Comparison of ENCODE assay signal across 13 cellular contexts in the genomic region with DNA sequence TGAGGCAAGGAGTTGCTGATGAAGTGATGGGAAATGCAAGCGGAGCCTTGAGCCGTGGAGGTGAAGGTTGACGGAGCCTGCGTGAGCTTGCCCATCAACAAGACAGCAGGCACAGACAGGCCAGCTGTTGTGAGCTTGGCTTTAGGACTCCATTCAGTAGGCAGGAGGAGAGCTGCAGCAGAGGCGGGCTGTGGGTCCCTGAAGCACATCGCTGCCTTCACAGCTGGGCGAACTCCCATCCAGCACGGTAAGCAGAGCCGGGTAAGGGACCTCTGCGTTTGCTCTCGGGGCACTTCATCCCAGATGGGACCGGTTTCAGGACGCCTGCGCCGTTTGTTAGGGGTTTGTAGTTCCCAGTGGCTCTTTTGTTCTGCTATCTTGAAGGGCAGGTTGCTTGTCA. TPM values are rescaled to one million over a fixed set of nuclear protein-coding genes. Genes with fewer than 3 reads are reported as not detected.
DNase-seq lines count a peak whose midpoint lies in the region; TF ChIP-seq lines count a peak whose summit lies in the region.
"Had no signal": no experiment of that assay in that cellular context is flagged by ENCODE, and none has a peak within 500 bp of the region (broad histone marks: within the 10 kb centered on the region; RNA-seq: fewer than 3 reads in every experiment).

No MANE protein-coding gene starts in this region.

- no peaks in the 10 kb centered on the region for H3K9me2 ChIP-seq in DOHH2 (replicated peaks; ENCODE audit: control insufficient read depth, low read length)

- H3K36me3 ChIP-seq in DOHH2 (ENCODE audit: control insufficient read depth, low read length) (no peaks in the 10 kb centered on the region), neural progenitor cell (no peaks in the 10 kb centered on the region)

- H3K4me3 Mint-ChIP-seq in chondrocyte (ENCODE audit: unreplicated experiment) (peak overlapping the region; percentile 38), neural progenitor cell (peak overlapping the region; percentile 77)
- H3K4me3 Mint-ChIP-seq in activated T-helper 1 cell treated with anti-CD3 and anti-CD28 coated beads, Interleukin-12 subunit alpha, Interleukin-12 subunit beta, Interleukin-2, Interleukin-4 antibody, amounts not matched to agents 30 ng/mL and 10 ng/mL and 1 ng/mL, durations not matched to agents 14 hours and 24 hours and 36 hours = no peak overlapping the region

- H3K27ac Mint-ChIP-seq in chondrocyte (ENCODE audit: unreplicated experiment) (no peak overlapping the region), neural progenitor cell (peak overlapping the region; percentile 28)
- no peak overlapping the region for H3K27ac Mint-ChIP-seq in activated T-helper 1 cell treated with anti-CD3 and anti-CD28 coated beads, Interleukin-12 subunit alpha, Interleukin-12 subunit beta, Interleukin-2, Interleukin-4 antibody, amounts not matched to agents 30 ng/mL and 10 ng/mL and 1 ng/mL, durations not matched to agents 14 hours and 24 hours and 36 hours

- H3K79me2 ChIP-seq in DOHH2 (ENCODE audit: control insufficient read depth, low read length) (no peaks in the 10 kb centered on the region), neural progenitor cell (ENCODE audit: low read depth) (peaks cover 5% of the 10 kb centered on the region)

- H4K20me1 ChIP-seq in DOHH2 (ENCODE audit: control insufficient read depth, insufficient read depth, low read depth, low read length) (no peaks in the 10 kb centered on the region), neural progenitor cell (ENCODE audit: low read depth) (no peaks in the 10 kb centered on the region)

- peak; percentile 75 for DNase-seq in NCI-H2227 (lab: John Stamatoyannopoulos, UW; ENCODE audit: unreplicated experiment)
- no peak for DNase-seq in chondrocyte (ENCODE audit: low spot score)
- DNase-seq in neural progenitor cell (ENCODE audit: low spot score) = peak; percentile 73
- DNase-seq in ACHN = no peak
- no peak for DNase-seq in stimulated activated CD4-positive, alpha-beta T cell treated with anti-CD3 and anti-CD28 coated beads, Interleukin-4, amount 100 ng/mL, for 24 hours
- no peak for DNase-seq in dermis blood vessel endothelial cell
- DNase-seq in activated T-helper 1 cell treated with anti-CD3 and anti-CD28 coated beads, Interleukin-12 subunit alpha, Interleukin-12 subunit beta, Interleukin-2, Interleukin-4 antibody, amounts not matched to agents 30 ng/mL and 10 ng/mL and 1 ng/mL, durations not matched to agents 14 hours and 24 hours and 36 hours (ENCODE audit: low spot score) = no peak
- DNase-seq: activated CD4-positive, alpha-beta T cell treated with anti-CD3 and anti-CD28 coated beads, Interleukin-2, amount 50 U/mL, for 4 hours; amniotic stem cell; COR-L47; stimulated activated naive CD4-positive, alpha-beta T cell treated with Interleukin-2 at 50 U/mL for 16 hours had no signal

- H2AFZ ChIP-seq in neural progenitor cell (replicated peaks) = no peak overlapping the region

- TF ChIP-seq CTCF in DOHH2 (IDR thresholded peaks at IDR 0.05; ENCODE audit: low read depth, low read length, poor library complexity, severe bottlenecking) (no peak), chondrocyte (IDR thresholded peaks at IDR 0.05) (no peak), neural progenitor cell (IDR thresholded peaks at IDR 0.05) (no peak)

- H3K4me1 Mint-ChIP-seq in chondrocyte (ENCODE audit: low read depth) (peaks cover 29% of the 10 kb centered on the region), neural progenitor cell (peaks cover 36% of the 10 kb centered on the region)
- no peaks in the 10 kb centered on the region for H3K4me1 Mint-ChIP-seq in activated T-helper 1 cell treated with anti-CD3 and anti-CD28 coated beads, Interleukin-12 subunit alpha, Interleukin-12 subunit beta, Interleukin-2, Interleukin-4 antibody, amounts not matched to agents 30 ng/mL and 10 ng/mL and 1 ng/mL, durations not matched to agents 14 hours and 24 hours and 36 hours (ENCODE audit: low read depth)

- in situ Hi-C loops in ACHN (cut with HindIII; ENCODE audit: low pct_ligation_motif_present, low pct_unique_long_range_greater_than_20kb, low sequenced_read_pairs) = no loop called here

- H3K9me3 Mint-ChIP-seq in chondrocyte (ENCODE audit: low read depth) (peaks cover 10% of the 10 kb centered on the region), neural progenitor cell (no peaks in the 10 kb centered on the region)
- no peaks in the 10 kb centered on the region for H3K9me3 Mint-ChIP-seq in activated T-helper 1 cell treated with anti-CD3 and anti-CD28 coated beads, Interleukin-12 subunit alpha, Interleukin-12 subunit beta, Interleukin-2, Interleukin-4 antibody, amounts not matched to agents 30 ng/mL and 10 ng/mL and 1 ng/mL, durations not matched to agents 14 hours and 24 hours and 36 hours

- no peaks in the 10 kb centered on the region for H3K36me3 Mint-ChIP-seq in chondrocyte (ENCODE audit: low read depth)
- peaks cover 6% of the 10 kb centered on the region for H3K36me3 Mint-ChIP-seq in neural progenitor cell
- no peaks in the 10 kb centered on the region for H3K36me3 Mint-ChIP-seq in activated T-helper 1 cell treated with anti-CD3 and anti-CD28 coated beads, Interleukin-12 subunit alpha, Interleukin-12 subunit beta, Interleukin-2, Interleukin-4 antibody, amounts not matched to agents 30 ng/mL and 10 ng/mL and 1 ng/mL, durations not matched to agents 14 hours and 24 hours and 36 hours (ENCODE audit: low read depth)

- H3K4me3 ChIP-seq in DOHH2 (ENCODE audit: low read length) = peak overlapping the region; percentile 38
- no peak overlapping the region for H3K4me3 ChIP-seq in neural progenitor cell
- H3K4me3 ChIP-seq: SK-N-MC had no signal

- H3K27me3 Mint-ChIP-seq in chondrocyte (ENCODE audit: low read depth) (no peaks in the 10 kb centered on the region), neural progenitor cell (ENCODE audit: insufficient read depth, low read depth) (peaks cover 6% of the 10 kb centered on the region)
- H3K27me3 Mint-ChIP-seq in activated T-helper 1 cell treated with anti-CD3 and anti-CD28 coated beads, Interleukin-12 subunit alpha, Interleukin-12 subunit beta, Interleukin-2, Interleukin-4 antibody, amounts not matched to agents 30 ng/mL and 10 ng/mL and 1 ng/mL, durations not matched to agents 14 hours and 24 hours and 36 hours (ENCODE audit: insufficient read depth) = peaks cover 7% of the 10 kb centered on the region

- H3K4me1 ChIP-seq in DOHH2 (ENCODE audit: control insufficient read depth, low read length) = peaks cover 12% of the 10 kb centered on the region
- H3K4me1 ChIP-seq in neural progenitor cell = no peaks in the 10 kb centered on the region

- intact Hi-C loops in activated T-helper 1 cell treated with anti-CD3 and anti-CD28 coated beads, Interleukin-12 subunit alpha, Interleukin-12 subunit beta, Interleukin-2, Interleukin-4 antibody, amounts not matched to agents 30 ng/mL and 10 ng/mL and 1 ng/mL, durations not matched to agents 14 hours and 24 hours and 36 hours (cut with micrococcal nuclease) = no loop called here

- no peaks in the 10 kb centered on the region for H3K9me3 ChIP-seq in DOHH2 (ENCODE audit: control insufficient read depth, insufficient read depth, low read length)
- H3K9me3 ChIP-seq in neural progenitor cell (ENCODE audit: low read depth) = no peaks in the 10 kb centered on the region

- H3K27me3 ChIP-seq in DOHH2 (ENCODE audit: control insufficient read depth, low read length) (peaks cover 14% of the 10 kb centered on the region), neural progenitor cell (no peaks in the 10 kb centered on the region)

- H3F3A ChIP-seq in DOHH2 (ENCODE audit: control insufficient read depth, insufficient read depth) (no peaks in the 10 kb centered on the region), neural progenitor cell (ENCODE audit: low read depth) (peaks cover 3% of the 10 kb centered on the region)

- H3K9ac ChIP-seq in neural progenitor cell = no peak overlapping the region

- H3K27ac ChIP-seq in DOHH2 (ENCODE audit: low read depth, low read length) (no peak overlapping the region), neural progenitor cell (peak overlapping the region; percentile 53)
- H3K27ac ChIP-seq: SK-N-MC had no signal

- H3K4me2 ChIP-seq in DOHH2 (ENCODE audit: low read length) (peak overlapping the region; percentile 60), neural progenitor cell (peak overlapping the region; percentile 47)

RNA-seq across cellular contexts. Expression of gene CLDN34, which starts 54.8 kb away (rescaled TPM):
- total RNA-seq in chondrocyte (not detected in 3 replicates), neural progenitor cell (ENCODE audit: low replicate concordance) (0.37 TPM in 1 of 2 replicates, not detected in the other), dermis blood vessel endothelial cell (not detected in 2 replicates)
- total RNA-seq in activated T-helper 1 cell treated with anti-CD3 and anti-CD28 coated beads, Interleukin-12 subunit alpha, Interleukin-12 subunit beta, Interleukin-2, Interleukin-4 antibody, amounts not matched to agents 30 ng/mL and 10 ng/mL and 1 ng/mL, durations not matched to agents 14 hours and 24 hours and 36 hours = not detected in 2 replicates

Comparison
In these comparisons a context has a peak if more than half of its experiments do, and no peak if none do; other contexts are left out.
1. DNase-seq: peak in NCI-H2227 (single experiment) and neural progenitor cell (single experiment); none in chondrocyte (single experiment), ACHN (single experiment), stimulated activated CD4-positive, alpha-beta T cell treated with anti-CD3 and anti-CD28 coated beads, Interleukin-4, amount 100 ng/mL, for 24 hours (single experiment), dermis blood vessel endothelial cell (single experiment) and activated T-helper 1 cell treated with anti-CD3 and anti-CD28 coated beads, Interleukin-12 subunit alpha, Interleukin-12 subunit beta, Interleukin-2, Interleukin-4 antibody, amounts not matched to agents 30 ng/mL and 10 ng/mL and 1 ng/mL, durations not matched to agents 14 hours and 24 hours and 36 hours (single experiment).